In genomic region chrX:11446331-11446730, GRCh38 we compare ENCODE assay signal across 22 cellular contexts.
DNase-seq lines count a peak whose midpoint lies in the region; ATAC-seq and TF ChIP-seq lines count a peak whose summit lies in the region.
"Had no signal": no experiment of that assay in that cellular context is flagged by ENCODE, and none has a peak within 500 bp of the region (broad histone marks: within the 10 kb centered on the region; RNA-seq: fewer than 3 reads in every experiment).

No MANE protein-coding gene starts in this region.

- DNase-seq in AG08395 (ENCODE audit: low spot score) (peak; percentile 44), fibroblast of gingiva (ENCODE audit: low read depth) (peak; percentile 76), renal cortical epithelial cell (ENCODE audit: low read depth) (peak; percentile 53), anterior cingulate cortex (lab: John Stamatoyannopoulos, UW) (no peak)
- DNase-seq: ACHN; activated CD4-positive, alpha-beta T cell treated with anti-CD3 and anti-CD28 coated beads for 4 hours; activated CD8-positive, alpha-beta memory T cell treated with anti-CD3 and anti-CD28 coated beads, Interleukin-2, amount 50 U/mL, for 4 hours; activated gamma-delta T cell treated with Interleukin-2 at 50 U/mL for 16 hours; CD4-positive, alpha-beta T cell; dermis blood vessel endothelial cell; DMS53; natural killer cell; NCI-H2029 treated with DMSO at 0.1 percent for 48 hours; NCI-H510A treated with DMSO at 0.1 percent for 48 hours; stimulated activated CD8-positive, alpha-beta memory T cell treated with anti-CD3 and anti-CD28 coated beads, Interleukin-4, amount 100 ng/mL, for 48 hours; testis had no signal

- no peak for ATAC-seq in GM21528 (IDR thresholded peaks at IDR 0.05; ENCODE audit: low FRiP score, unreplicated experiment)
- ATAC-seq in activated CD4-positive, CD25-positive, alpha-beta regulatory T cell treated with anti-CD3 and anti-CD28 coated beads, Interleukin-2, amount 50 U/mL, for 24 hours = no peak
- no peak for ATAC-seq in GM19324 (IDR thresholded peaks at IDR 0.05; ENCODE audit: low FRiP score, unreplicated experiment)
- ATAC-seq: natural killer cell had no signal

- TF ChIP-seq CTCF in VCaP (conservative IDR thresholded peaks at IDR 0.05) = no peak

- H3K27ac ChIP-seq in VCaP = peak overlapping the region; percentile 77
- H3K27ac ChIP-seq: epithelial cell of prostate, RWPE1, testis had no signal

Comparison
In these comparisons a context has a peak if more than half of its experiments do, and no peak if none do; other contexts are left out.
1. DNase-seq: peak in AG08395 (single experiment), fibroblast of gingiva (single experiment) and renal cortical epithelial cell (single experiment); none in anterior cingulate cortex (0 of 58).